Comparison of ENCODE assay signal across 8 cellular contexts in the genomic region with DNA sequence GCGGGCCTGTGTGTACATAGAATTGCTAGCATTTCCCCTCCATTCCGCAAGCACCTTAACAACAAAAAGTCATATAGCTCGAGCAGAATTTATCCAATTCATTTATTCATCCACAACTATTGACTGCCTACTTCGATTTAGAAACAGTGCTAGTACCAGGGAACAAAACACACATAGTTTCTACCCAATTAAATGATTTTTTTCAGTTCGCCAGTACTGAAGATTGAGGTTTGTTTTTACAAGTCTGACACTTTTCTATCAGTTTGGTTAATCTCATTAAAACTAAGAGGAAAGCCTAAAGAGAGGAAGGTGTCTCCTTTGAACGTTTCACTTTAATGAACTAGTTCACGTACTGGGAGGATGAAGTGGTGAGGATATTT. TPM values are rescaled to one million over a fixed set of nuclear protein-coding genes. Genes with fewer than 3 reads are reported as not detected.
DNase-seq lines count a peak whose midpoint lies in the region; ATAC-seq and TF ChIP-seq lines count a peak whose summit lies in the region.

No MANE protein-coding gene starts in this region.

- H3K4me3 Mint-ChIP-seq in chondrocyte (ENCODE audit: unreplicated experiment) (peak overlapping the region; percentile 99), naive B cell (peak overlapping the region; percentile 97 to 100 (median 99))

- no peak for TF ChIP-seq CTCF in BE2C (IDR thresholded peaks at IDR 0.05; ENCODE audit: low read depth, low read length)
- no peak for TF ChIP-seq CTCF in chondrocyte (IDR thresholded peaks at IDR 0.05)

- no peaks in the 10 kb centered on the region for H3K27me3 Mint-ChIP-seq in chondrocyte (ENCODE audit: low read depth)
- no peaks in the 10 kb centered on the region for H3K27me3 Mint-ChIP-seq in naive B cell

- H3K4me1 Mint-ChIP-seq in chondrocyte (ENCODE audit: low read depth) = peaks cover 44% of the 10 kb centered on the region
- H3K4me1 Mint-ChIP-seq in naive B cell = peaks cover 32 to 61% (median 47%) of the 10 kb centered on the region in 3 donors

- H3K27ac Mint-ChIP-seq in chondrocyte (ENCODE audit: unreplicated experiment) (peak overlapping the region; percentile 98), naive B cell (peak overlapping the region; percentile 97 to 100 (median 99))

- ATAC-seq in naive B cell (ENCODE audit: low read depth in 2 of 2) = peak in 1 of 2 donors; percentile 2
- no peak for ATAC-seq in GM19397 (IDR thresholded peaks at IDR 0.05; ENCODE audit: unreplicated experiment)
- no peak for ATAC-seq in HG02678 (IDR thresholded peaks at IDR 0.05; ENCODE audit: unreplicated experiment)

- H3K4me3 ChIP-seq in BE2C (ENCODE audit: low read depth, low read length) = peak overlapping the region; percentile 84
- peak overlapping the region; percentile 98 for H3K4me3 ChIP-seq in Jurkat, Clone E6-1 (ENCODE audit: low read length)

- no peaks in the 10 kb centered on the region for H3K9me3 ChIP-seq in BE2C

- DNase-seq in BE2C (no peak), chondrocyte (ENCODE audit: low spot score) (no peak), naive B cell (peak; percentile 25), NCI-H1105 treated with DMSO at 0.1 percent for 48 hours (lab: John Stamatoyannopoulos, UW) (no peak), MV-4-11 (lab: John Stamatoyannopoulos, UW) (no peak)
- no peak for DNase-seq in Jurkat, Clone E6-1 (ENCODE audit: low read depth, low spot score)

- no peaks in the 10 kb centered on the region for H3K36me3 ChIP-seq in BE2C

- H3K4me1 ChIP-seq in BE2C = no peaks in the 10 kb centered on the region

- H3K36me3 Mint-ChIP-seq in chondrocyte (ENCODE audit: low read depth) (peaks cover 4% of the 10 kb centered on the region), naive B cell (peaks cover 8 to 16% of the 10 kb centered on the region in 2 donors)

- H3K9me3 Mint-ChIP-seq in chondrocyte (ENCODE audit: low read depth) = peaks cover 3% of the 10 kb centered on the region
- peaks cover 0 to 4% (median 0%) of the 10 kb centered on the region in 7 donors for H3K9me3 Mint-ChIP-seq in naive B cell

- H3K27me3 ChIP-seq in BE2C = no peaks in the 10 kb centered on the region

RNA-seq across cellular contexts. Expression of gene TAF11, which starts 0.6 kb away (rescaled TPM):
- 44.5 TPM for polyA plus RNA-seq in BE2C (2012; ENCODE audit: insufficient read depth, insufficient read length, low read depth)
- 46.3 TPM for polyA plus RNA-seq in Jurkat, Clone E6-1 (2012; ENCODE audit: insufficient read depth, insufficient read length)
- 30.5 to 42.1 TPM (median 31.7 TPM) in 3 replicates for total RNA-seq in chondrocyte
- 10 to 100 TPM; 10.8 to 32.1 (median 20.4) TPM for polyA plus RNA-seq in naive B cell (ENCODE audit: low read depth in 6 of 6)

RNA-seq across cellular contexts. Expression of gene ANKS1A, which starts 0.6 kb away (rescaled TPM):
- 11.9 TPM for polyA plus RNA-seq in BE2C (2012; ENCODE audit: insufficient read depth, insufficient read length, low read depth)
- 9.2 TPM for polyA plus RNA-seq in Jurkat, Clone E6-1 (2012; ENCODE audit: insufficient read depth, insufficient read length)
- total RNA-seq in chondrocyte = 17.2 to 18.4 TPM (median 17.2 TPM) in 3 replicates
- 1 to 10 TPM in 5 of 6 donors, not detected in 1; 1.4 to 5.5 (median 2.3) TPM for polyA plus RNA-seq in naive B cell (ENCODE audit: low read depth in 6 of 6)
